Comparison of ENCODE assay signal across 18 cellular contexts in genomic region chr1:9794081-9794480, GRCh38.
"Had no signal": no experiment of that assay in that cellular context is flagged by ENCODE, and none has a peak within 500 bp of the region (broad histone marks: within the 10 kb centered on the region; RNA-seq: fewer than 3 reads in every experiment).

No MANE protein-coding gene starts in this region.

- ATAC-seq: activated T-helper 17 cell treated with anti-CD3 and anti-CD28 coated beads, Interleukin-2, amount 50 U/mL, for 72 hours; gastroesophageal sphincter; left ventricle myocardium superior; mucosa of descending colon had no signal

- H3K36me3 Mint-ChIP-seq: activated CD4-positive, alpha-beta memory T cell treated with anti-CD3 and anti-CD28 coated beads for 36 hours; naive B cell had no signal

- H3K27me3 ChIP-seq: gastroesophageal sphincter, pancreas had no signal

- H3K27me3 Mint-ChIP-seq: activated CD4-positive, alpha-beta memory T cell treated with anti-CD3 and anti-CD28 coated beads for 36 hours; activated T-helper 17 cell treated with anti-CD3 and anti-CD28 coated beads, Interleukin-2, amount 50 U/mL, for 72 hours; central memory CD8-positive, alpha-beta T cell; naive B cell had no signal

- H3K27ac Mint-ChIP-seq: activated CD4-positive, alpha-beta memory T cell treated with anti-CD3 and anti-CD28 coated beads for 36 hours; activated T-helper 17 cell treated with anti-CD3 and anti-CD28 coated beads, Interleukin-2, amount 50 U/mL, for 72 hours had no signal

- H3K9me3 Mint-ChIP-seq: activated CD4-positive, alpha-beta memory T cell treated with anti-CD3 and anti-CD28 coated beads for 36 hours; activated T-helper 17 cell treated with anti-CD3 and anti-CD28 coated beads, Interleukin-2, amount 50 U/mL, for 72 hours; central memory CD8-positive, alpha-beta T cell; immature natural killer cell; naive B cell had no signal

- H3K4me2 ChIP-seq: SK-N-SH had no signal

- H3K4me3 Mint-ChIP-seq: activated CD4-positive, alpha-beta memory T cell treated with anti-CD3 and anti-CD28 coated beads for 36 hours; activated T-helper 17 cell treated with anti-CD3 and anti-CD28 coated beads, Interleukin-2, amount 50 U/mL, for 72 hours; central memory CD8-positive, alpha-beta T cell; immature natural killer cell; naive B cell had no signal

- H3K36me3 ChIP-seq: gastroesophageal sphincter, pancreas had no signal

- DNase-seq: activated CD4-positive, alpha-beta memory T cell treated with anti-CD3 and anti-CD28 coated beads for 36 hours; activated naive CD4-positive, alpha-beta T cell; erythroblast; immature natural killer cell; kidney glomerular epithelial cell; left ventricle myocardium superior; mucosa of descending colon; naive B cell; SK-N-SH; stimulated activated CD4-positive, alpha-beta T cell treated with anti-CD3 and anti-CD28 coated beads, Interleukin-12 subunit alpha, Interleukin-12 subunit beta, amount 100 ng/mL, for 4 hours; stimulated activated CD4-positive, alpha-beta T cell treated with anti-CD3 and anti-CD28 coated beads, Interleukin-1b, Interleukin-23, amount 100 ng/mL, for 48 hours; stimulated activated CD8-positive, alpha-beta memory T cell treated with anti-CD3 and anti-CD28 coated beads, Interleukin-4, amount 100 ng/mL, for 48 hours; stimulated activated naive CD4-positive, alpha-beta T cell had no signal

- H3K4me3 ChIP-seq: coronary artery, gastroesophageal sphincter, mucosa of descending colon, pancreas had no signal

- H3K27ac ChIP-seq: coronary artery, gastroesophageal sphincter, pancreas had no signal

- H3K9me2 ChIP-seq: SK-N-SH had no signal

- H3K9me3 ChIP-seq: gastroesophageal sphincter, mucosa of descending colon, pancreas, SK-N-SH had no signal
